ENCODE assay signal across 9 cellular contexts in genomic region chr13:19154843-19155242, GRCh38. TPM values are rescaled to one million over a fixed set of nuclear protein-coding genes. Genes with fewer than 3 reads are reported as not detected.
"Had no signal": no experiment of that assay in that cellular context is flagged by ENCODE, and none has a peak within 500 bp of the region (broad histone marks: within the 10 kb centered on the region; RNA-seq: fewer than 3 reads in every experiment).

No MANE protein-coding gene starts in this region.

- H3K4me1 ChIP-seq: HAP-1 had no signal

- H3K4me2 ChIP-seq: GM23338 had no signal

- H2AFZ ChIP-seq: GM23338 had no signal

- ATAC-seq: GM23338, HCT116 had no signal

- FAIRE-seq: H1, H54, K562 had no signal

- H3K27ac ChIP-seq: HL-60 had no signal

- H3K36me3 ChIP-seq: HAP-1 had no signal

- DNase-seq: HFFc6, IMR-90 had no signal

- H3K4me3 ChIP-seq: GM23338, HAP-1, K562 had no signal

RNA-seq across cellular contexts. Expression of gene TUBA3C, which starts 26.8 kb away (rescaled TPM):
- total RNA-seq: GM23338, H1, HFFc6, IMR-90 had no signal
- polyA plus RNA-seq: GM23338, H1, IMR-90 had no signal
